Comparison of ENCODE assay signal across 8 cellular contexts in the genomic region with DNA sequence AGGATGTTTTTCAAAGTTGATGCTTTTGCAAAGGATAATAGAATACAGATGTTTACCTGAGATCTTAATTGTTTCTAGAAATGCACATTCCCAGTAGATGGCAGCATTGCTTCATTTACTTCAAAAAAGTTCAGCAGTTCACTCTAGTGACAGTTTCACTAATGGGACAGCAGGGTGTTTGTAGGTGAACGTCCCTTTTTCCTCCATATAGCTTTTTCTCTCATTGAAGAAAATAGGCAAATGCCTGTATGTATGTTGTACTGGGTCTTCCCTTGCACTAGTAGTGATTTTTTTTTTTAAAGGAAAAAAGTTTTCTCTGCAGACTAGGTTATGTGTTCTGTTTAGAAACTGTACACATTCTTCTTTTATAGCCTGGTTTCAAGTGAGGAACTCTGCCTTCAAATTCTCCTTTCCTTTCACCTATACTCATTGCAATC.
A peak's percentile ranks its signal among the peaks of the same experiment; 100 is the strongest.
DNase-seq lines count a peak whose midpoint lies in the region; ATAC-seq and TF ChIP-seq lines count a peak whose summit lies in the region.

No MANE protein-coding gene starts in this region.

- TF ChIP-seq POLR2A in GM18505 (IDR thresholded peaks at IDR 0.05; ENCODE audit: borderline replicate concordance, extremely low read depth, insufficient read depth, insufficient read length): no peak

- DNase-seq in COLO829 (ENCODE audit: low spot score) (peak; percentile 66), NCI-H2227 treated with DMSO at 0.1 percent for 48 hours (lab: John Stamatoyannopoulos, UW) (peak; percentile 59), astrocyte of the hippocampus (ENCODE audit: low read depth, low spot score) (peak; percentile 76), inferior parietal cortex (ENCODE audit: extremely low spot score) (peak; percentile 87), stromal cell of bone marrow (ENCODE audit: low read depth) (peak; percentile 37)

- ATAC-seq in GM18505 (IDR thresholded peaks at IDR 0.05; ENCODE audit: unreplicated experiment) (peak; percentile 35), HG02981 (IDR thresholded peaks at IDR 0.05; ENCODE audit: unreplicated experiment) (peak; percentile 28), GM21447 (IDR thresholded peaks at IDR 0.05; ENCODE audit: unreplicated experiment) (no peak)

Comparison
In these comparisons a context has a peak if more than half of its experiments do, and no peak if none do; other contexts are left out.
1. DNase-seq: peak in every context shown above with its lines; median percentile 87 in inferior parietal cortex; 76 in astrocyte of the hippocampus; 66 in COLO829; 59 in NCI-H2227 treated with DMSO at 0.1 percent for 48 hours; 37 in stromal cell of bone marrow.